ENCODE assay signal across 21 cellular contexts in genomic region chr16:71185366-71185765, GRCh38. TPM values are rescaled to one million over a fixed set of nuclear protein-coding genes. Genes with fewer than 3 reads are reported as not detected.
A peak's percentile ranks its signal among the peaks of the same experiment; 100 is the strongest.
DNase-seq lines count a peak whose midpoint lies in the region.
"Had no signal": no experiment of that assay in that cellular context is flagged by ENCODE, and none has a peak within 500 bp of the region (broad histone marks: within the 10 kb centered on the region; RNA-seq: fewer than 3 reads in every experiment).

No MANE protein-coding gene starts in this region.

- in situ Hi-C loops in SK-MEL-5 (cut with HindIII; ENCODE audit: low pct_unique_long_range_greater_than_20kb, low sequenced_read_pairs): no loop called here

- DNase-seq in EH (ENCODE audit: low read depth): peak; percentile 5
- peak; percentile 44 for DNase-seq in SK-MEL-5 (ENCODE audit: low read depth, low spot score)
- DNase-seq in fibroblast of peridontal ligament (ENCODE audit: extremely low read depth): peak; percentile 1
- DNase-seq in renal cortical epithelial cell (ENCODE audit: low read depth): peak; percentile 2
- DNase-seq in activated T-cell treated with anti-CD3 and anti-CD28 coated beads, Interleukin-2, amount 50 U/mL, for 48 hours: no peak
- no peak for DNase-seq in SHP77 treated with DMSO at 0.1 percent for 48 hours (lab: John Stamatoyannopoulos, UW)
- no peak for DNase-seq in T-helper 9 cell
- DNase-seq in activated CD8-positive, alpha-beta memory T cell treated with anti-CD3 and anti-CD28 coated beads, Interleukin-2, amount 50 U/mL, for 48 hours: no peak
- DNase-seq: 8988T; C1 segment of cervical spinal cord; Calu3; CD8-positive, alpha-beta T cell; DMS153; Kasumi-1; MM.1S; NCI-H1048; NCI-H1436; NCI-H1930; NCI-H510A; NCI-H748 treated with DMSO at 0.1 percent for 48 hours; SJCRH30 had no signal

RNA-seq across cellular contexts. Expression of gene HYDIN, which starts 45.2 kb away (rescaled TPM):
- 0.35 and 0.50 TPM in 2 replicates for total RNA-seq in SK-MEL-5 (2014; rRNA removed; shearing (Covaris generic))
- polyA plus RNA-seq in SK-MEL-5 (2015; cell fraction: cytosol; rRNA removed): 0.52 and 0.84 TPM in 2 replicates
- 0.32 and 0.54 TPM in 2 replicates for polyA plus RNA-seq in SK-MEL-5 (2015; cell fraction: nucleus; rRNA removed)
- 2.1 and 18.7 TPM in 2 replicates for total RNA-seq in renal cortical epithelial cell
- total RNA-seq: CD8-positive, alpha-beta T cell had no signal

Comparison
In these comparisons a context has a peak if more than half of its experiments do, and no peak if none do; other contexts are left out.
1. DNase-seq: peak in EH (single experiment), SK-MEL-5 (single experiment), fibroblast of peridontal ligament (single experiment) and renal cortical epithelial cell (single experiment); none in activated T-cell treated with anti-CD3 and anti-CD28 coated beads, Interleukin-2, amount 50 U/mL, for 48 hours (0 of 2), SHP77 treated with DMSO at 0.1 percent for 48 hours (single experiment), T-helper 9 cell (single experiment) and activated CD8-positive, alpha-beta memory T cell treated with anti-CD3 and anti-CD28 coated beads, Interleukin-2, amount 50 U/mL, for 48 hours (single experiment).